10 cellular contexts compared by ENCODE assay signal in genomic region chr3:44418549-44418948, GRCh38. TPM values are rescaled to one million over a fixed set of nuclear protein-coding genes. Genes with fewer than 3 reads are reported as not detected.
DNase-seq lines count a peak whose midpoint lies in the region; FAIRE-seq and TF ChIP-seq lines count a peak whose summit lies in the region.
"Had no signal": no experiment of that assay in that cellular context is flagged by ENCODE, and none has a peak within 500 bp of the region (broad histone marks: within the 10 kb centered on the region; RNA-seq: fewer than 3 reads in every experiment).

No MANE protein-coding gene starts in this region.

- H3K27ac ChIP-seq in endothelial cell of umbilical vein (ENCODE audit: insufficient read depth, low read depth, low read length) = no peak overlapping the region
- H3K27ac ChIP-seq: KMS-11 had no signal

- dilution Hi-C loops in endothelial cell of umbilical vein (cut with MboI; ENCODE audit: extremely low pct_ligation_motif_present, low sequenced_read_pairs) = no loop called here

- H3K9ac ChIP-seq in NT2/D1 (ENCODE audit: insufficient read length, low read depth) (no peak overlapping the region), endothelial cell of umbilical vein (replicated peaks; ENCODE audit: extremely low read depth, insufficient read depth, low read length) (no peak overlapping the region)
- H3K9ac ChIP-seq: KMS-11 had no signal

- H3K27me3 Mint-ChIP-seq in nephron progenitor cell (ENCODE audit: low read depth, poor library complexity) = peaks cover 5% of the 10 kb centered on the region

- no peaks in the 10 kb centered on the region for H3K27me3 ChIP-seq in NT2/D1 (ENCODE audit: insufficient read depth, insufficient read length)
- no peaks in the 10 kb centered on the region for H3K27me3 ChIP-seq in endothelial cell of umbilical vein (ENCODE audit: control insufficient read depth in 2 of 2, insufficient read depth in 2 of 2, low read length in 2 of 2)

- H3K9me3 ChIP-seq in NT2/D1 (ENCODE audit: insufficient read depth, low read length) (no peaks in the 10 kb centered on the region), endothelial cell of umbilical vein (replicated peaks; ENCODE audit: control insufficient read depth, insufficient read depth, low read length) (no peaks in the 10 kb centered on the region)

- H3K4me3 Mint-ChIP-seq in nephron progenitor cell = no peak overlapping the region

- no peak overlapping the region for H2AFZ ChIP-seq in endothelial cell of umbilical vein (ENCODE audit: low read depth, low read length)

- TF ChIP-seq POLR2A in endothelial cell of umbilical vein (IDR thresholded peaks at IDR 0.05; ENCODE audit: low read depth, low read length) = no peak

- no peak overlapping the region for H3K27ac Mint-ChIP-seq in nephron progenitor cell

- DNase-seq in GM12864 (ENCODE audit: low read depth) = no peak
- DNase-seq in NT2/D1 (ENCODE audit: low read depth, low spot score) = peak; percentile 23
- no peak for DNase-seq in endothelial cell of umbilical vein (ENCODE audit: low read depth, low spot score)
- no peak for DNase-seq in nephron progenitor cell
- no peak for DNase-seq in DMS53 treated with DMSO at 0.1 percent for 48 hours (lab: John Stamatoyannopoulos, UW; ENCODE audit: unreplicated experiment)
- DNase-seq in 8988T = no peak
- DNase-seq in SKM-1 treated with dmso at 0.1 percent for 144 hours (lab: John Stamatoyannopoulos, UW; ENCODE audit: unreplicated experiment) = no peak
- DNase-seq: activated naive CD4-positive, alpha-beta T cell treated with anti-CD3 and anti-CD28 coated beads, Interleukin-2, amount 50 U/mL, for 16 hours; cortex of kidney had no signal

- POLR2A ChIA-PET in endothelial cell of umbilical vein (lab: Charles Lee) = no interaction called here

- intact Hi-C loops in endothelial cell of umbilical vein (cut with micrococcal nuclease) = no loop called here

- H3K4me3 ChIP-seq in GM12864 (ENCODE audit: low read depth, low read length) (no peak overlapping the region), NT2/D1 (ENCODE audit: insufficient read length, low read depth) (no peak overlapping the region), endothelial cell of umbilical vein (replicated peaks in 1 of 3; ENCODE audit: insufficient read depth in 1 of 3, low read depth in 1 of 3, low read length in 3 of 3) (no peak overlapping the region)

- TF ChIP-seq CTCF in GM12864 (IDR thresholded peaks at IDR 0.05; ENCODE audit: low read depth, low read length, missing control alignments) (peak; percentile 60), endothelial cell of umbilical vein (IDR thresholded peaks at IDR 0.05; ENCODE audit: extremely low read depth in 1 of 2, insufficient read depth in 1 of 2, low read depth in 1 of 2, low read length in 2 of 2) (peak; percentile 19 to 27), nephron progenitor cell (IDR thresholded peaks at IDR 0.05) (peak; percentile 10)

- H3K4me2 ChIP-seq in endothelial cell of umbilical vein (ENCODE audit: insufficient read depth, low read length) = no peak overlapping the region
- H3K4me2 ChIP-seq: KMS-11 had no signal

- BruUV-seq in endothelial cell of umbilical vein (replicated peaks; lab: Mats Ljungman, UMichigan) = no TSS peak

- H3K9me1 ChIP-seq in endothelial cell of umbilical vein (replicated peaks; ENCODE audit: control insufficient read depth, extremely low read depth, insufficient read depth, low read length) = no peaks in the 10 kb centered on the region

- no peaks in the 10 kb centered on the region for H3K4me1 Mint-ChIP-seq in nephron progenitor cell

- H3K9me3 Mint-ChIP-seq in nephron progenitor cell = peaks cover 10% of the 10 kb centered on the region

- no peaks in the 10 kb centered on the region for H4K20me1 ChIP-seq in endothelial cell of umbilical vein (replicated peaks; ENCODE audit: control insufficient read depth, extremely low read depth, insufficient read depth, low read length)

- H3K36me3 ChIP-seq in NT2/D1 (ENCODE audit: insufficient read depth, insufficient read length, low read length) (no peaks in the 10 kb centered on the region), endothelial cell of umbilical vein (ENCODE audit: control insufficient read depth in 2 of 2, extremely low read depth in 1 of 2, insufficient read depth in 2 of 2, low read length in 2 of 2) (no peaks in the 10 kb centered on the region)

- no peaks in the 10 kb centered on the region for H3K36me3 Mint-ChIP-seq in nephron progenitor cell (ENCODE audit: low read depth)

- H3K4me1 ChIP-seq in NT2/D1 (ENCODE audit: insufficient read depth, insufficient read length) = no peaks in the 10 kb centered on the region
- H3K4me1 ChIP-seq in endothelial cell of umbilical vein (ENCODE audit: control insufficient read depth, extremely low read depth, insufficient read depth, low read length) = no peaks in the 10 kb centered on the region

- FAIRE-seq in endothelial cell of umbilical vein (lab: Jason Lieb, UNC) = no peak

- H3K79me2 ChIP-seq in endothelial cell of umbilical vein (ENCODE audit: control insufficient read depth, insufficient read depth, low read length) = no peaks in the 10 kb centered on the region

- CTCF ChIA-PET in endothelial cell of umbilical vein (lab: Charles Lee) = interaction anchor here (0.8 to 1.3 kb wide), 3 partner anchors 9 to 21 kb away, joined by 3 read pairs; no protein-coding TSS in a partner anchor

TF ChIP-seq in endothelial cell of umbilical vein, 7 proteins besides CTCF, POLR2A, EP300 and RAD21:
- no peak for TF ChIP-seq EZH2 (IDR thresholded peaks at IDR 0.05; ENCODE audit: borderline replicate concordance, low read depth, low read length, severe bottlenecking)
- TF ChIP-seq FOS (IDR thresholded peaks at IDR 0.05; ENCODE audit: borderline replicate concordance, insufficient read depth, low read length) = no peak
- no peak for TF ChIP-seq GATA2 (IDR thresholded peaks at IDR 0.05; ENCODE audit: insufficient read depth, insufficient read length, low read depth, low read length)
- no peak for TF ChIP-seq MAX (IDR thresholded peaks at IDR 0.05; ENCODE audit: insufficient read depth, insufficient read length)
- no peak for TF ChIP-seq JUN (IDR thresholded peaks at IDR 0.05; ENCODE audit: borderline replicate concordance, insufficient read depth, insufficient read length, low read depth)

RNA-seq across cellular contexts. Expression of gene ZNF445, which starts 58.9 kb away (rescaled TPM):
- total RNA-seq in endothelial cell of umbilical vein = 15.0 and 17.8 TPM in 2 replicates
- polyA plus RNA-seq in endothelial cell of umbilical vein = 2.1 and 2.3 TPM in 2 replicates
- 2.3 and 2.4 TPM in 2 replicates for polyA plus RNA-seq in endothelial cell of umbilical vein (2011; cell fraction: cytosol; rRNA removed)
- 8.5 and 9.8 TPM in 2 replicates for polyA plus RNA-seq in endothelial cell of umbilical vein (2011; cell fraction: nucleus; rRNA removed)
- 3.5 and 4.3 TPM in 2 replicates for polyA plus RNA-seq in endothelial cell of umbilical vein (2012)
- 15.9 and 19.6 TPM in 2 replicates for polyA minus RNA-seq in endothelial cell of umbilical vein
- 4.3 TPM for polyA minus RNA-seq in endothelial cell of umbilical vein (2011; cell fraction: cytosol; rRNA and poly(A)+ RNA removed)
- 8.8 and 11.3 TPM in 2 replicates for polyA minus RNA-seq in endothelial cell of umbilical vein (2011; cell fraction: nucleus; rRNA and poly(A)+ RNA removed)

Comparison
In these comparisons a context has a peak if more than half of its experiments do, and no peak if none do; other contexts are left out.
1. CTCF ChIP-seq: peak in every context shown above with its lines; median percentile 60 in GM12864; 23 in endothelial cell of umbilical vein; 10 in nephron progenitor cell.